ENCODE assay signal across 8 cellular contexts in genomic region chr12:121467638-121468403, GRCh38.
A peak's percentile ranks its signal among the peaks of the same experiment; 100 is the strongest.
DNase-seq lines count a peak whose midpoint lies in the region; ATAC-seq, FAIRE-seq and TF ChIP-seq lines count a peak whose summit lies in the region.

No MANE protein-coding gene starts in this region.

- peak overlapping the region; percentile 28 for H2AFZ ChIP-seq in GM12878 (ENCODE audit: control insufficient read depth, low read depth, low read length)

- peaks cover 43% of the 10 kb centered on the region for H3K79me2 ChIP-seq in GM12878 (ENCODE audit: control insufficient read depth, insufficient read depth, low read length)

- peak; percentile 20 for ATAC-seq in Right ventricle myocardium inferior
- ATAC-seq in GM12878 = peak; percentile 35
- ATAC-seq in left colon = peak; percentile 17

- peaks cover 8% of the 10 kb centered on the region; the same call in 1 of the 2 replicates for H4K20me1 ChIP-seq in GM12878 (ENCODE audit: control insufficient read depth, insufficient read depth)

- RAD21 ChIA-PET in GM12878 (lab: Charles Lee; ENCODE audit: unreplicated experiment) = interaction anchor here (1.2 kb wide), 1 partner anchor 204 kb away, joined by 6 read pairs; no protein-coding TSS in a partner anchor

- SMC1A ChIA-PET in GM12878 (lab: Charles Lee; ENCODE audit: uncharacterized antibody, unreplicated experiment) = interaction anchor here (0.8 to 1.1 kb wide), 3 partner anchors 9 to 219 kb away, joined by 3 read pairs; no protein-coding TSS in a partner anchor

- H3K9ac ChIP-seq in HUES6 (ENCODE audit: low read length) = peak overlapping the region; percentile 84
- peak overlapping the region; percentile 42; the same call in 1 of the 2 replicates for H3K9ac ChIP-seq in GM12878 (ENCODE audit: control insufficient read depth, insufficient read depth, low read length)

- WGBS in GM12878 (ENCODE audit: insufficient coverage, insufficient replicate concordance, low lambda C conversion rate, missing lambda C conversion rate) = 6% methylated on average over 48 of the region's 48 CpGs

- no peak for FAIRE-seq in GM12878 (lab: Jason Lieb, UNC)

- H3K4me2 ChIP-seq in GM12878 (ENCODE audit: control insufficient read depth, insufficient read depth) = peak overlapping the region; percentile 92

- H3K27ac ChIP-seq in HUES6 (ENCODE audit: low read depth, low read length) = peak overlapping the region; percentile 65; the same call in 1 of the 2 replicates
- peak overlapping the region; percentile 24 for H3K27ac ChIP-seq in GM12878 (ENCODE audit: control insufficient read depth, insufficient read depth)
- peak overlapping the region; percentile 55 for H3K27ac ChIP-seq in substantia nigra (ENCODE audit: low read depth, low read length, poor library complexity, severe bottlenecking)

- BruUV-seq in GM12878 (replicated peaks; lab: Mats Ljungman, UMichigan) = no TSS peak

- H3K4me3 ChIP-seq in HUES6 (ENCODE audit: low read depth, low read length) (peak overlapping the region; percentile 77), GM12878 (peak overlapping the region; percentile 62)

- in situ Hi-C loops in GM12878 (cut with MboI) = no loop called here

- DNase-seq in Right ventricle myocardium inferior (ENCODE audit: missing footprints) = no peak
- no peak for DNase-seq in cardiac septum (ENCODE audit: low spot score)
- no peak for DNase-seq in GM12878 (ENCODE audit: low read depth, low spot score)
- no peak for DNase-seq in left colon
- peak in 9 of 49 donors; percentile 33 to 64 (median 57) for DNase-seq in substantia nigra (lab: John Stamatoyannopoulos, UW)
- no peak for DNase-seq in SKM-1 (lab: John Stamatoyannopoulos, UW; ENCODE audit: unreplicated experiment)
- DNase-seq in stimulated activated CD4-positive, alpha-beta T cell treated with anti-CD3 and anti-CD28 coated beads, Interleukin-2, amount 100 ng/mL, for 24 hours = no peak

- intact Hi-C loops in Right ventricle myocardium inferior (cut with DNase I) = no loop called here
- intact Hi-C loops in cardiac septum (cut with DNase I) = no loop called here
- intact Hi-C loops in GM12878 (cut with micrococcal nuclease; ENCODE audit: unreplicated experiment) = no loop called here
- intact Hi-C loops in left colon (cut with DNase I, micrococcal nuclease) = no loop called here

- TF ChIP-seq POLR2A in GM12878 (IDR thresholded peaks at IDR 0.05; ENCODE audit: low read depth, low read length) = no peak; the same call in 1 of the 2 replicates

- peaks cover 4% of the 10 kb centered on the region; the same call in 1 of the 2 replicates for H3K27me3 ChIP-seq in HUES6 (ENCODE audit: control insufficient read depth, insufficient read depth, low read length)
- no peaks in the 10 kb centered on the region for H3K27me3 ChIP-seq in GM12878 (replicated peaks in 1 of 2; ENCODE audit: control insufficient read depth in 2 of 2, insufficient read depth in 2 of 2, low read length in 1 of 2)

- H3K36me3 ChIP-seq in HUES6 (ENCODE audit: control insufficient read depth, insufficient read depth, low read length) (no peaks in the 10 kb centered on the region), GM12878 (ENCODE audit: control insufficient read depth in 2 of 2, insufficient read depth in 2 of 2, low read length in 1 of 2) (peaks cover 3% of the 10 kb centered on the region in 2 experiments)

- no peak for TF ChIP-seq CTCF in GM12878 (IDR thresholded peaks at IDR 0.05 in 2 of 3, conservative IDR thresholded peaks at IDR 0.05 in 1 of 3; ENCODE audit: control insufficient read depth in 2 of 3, extremely low read depth in 1 of 3, insufficient read depth in 1 of 3, low read depth in 3 of 3, low read length in 3 of 3)

- no peak for TF ChIP-seq EP300 in GM12878 (IDR thresholded peaks at IDR 0.05; ENCODE audit: borderline replicate concordance in 1 of 2, control insufficient read depth in 1 of 2, low read depth in 2 of 2, low read length in 2 of 2)

- no peak for TF ChIP-seq RAD21 in GM12878 (IDR thresholded peaks at IDR 0.05; ENCODE audit: insufficient read depth, low read depth, low read length)

- H3K9me3 ChIP-seq in HUES6 (ENCODE audit: control insufficient read depth, insufficient read depth, low read depth, low read length) (no peaks in the 10 kb centered on the region), GM12878 (replicated peaks; ENCODE audit: control insufficient read depth, insufficient read depth, low read length) (no peaks in the 10 kb centered on the region)

- POLR2A ChIA-PET in GM12878 (lab: Charles Lee) = interaction anchor here (0.5 to 1.2 kb wide), 6 partner anchors 9 to 338 kb away, joined by 3 to 4 read pairs (median 3); partner anchors contain the start of gene ANAPC5

- CTCF ChIA-PET in GM12878 (lab: Yijun Ruan, JAX) = interaction anchor here (0.6 to 0.9 kb wide), 3 partner anchors 10 to 1000 kb away, joined by 3 to 5 read pairs (median 4); no protein-coding TSS in a partner anchor

- H3K4me1 ChIP-seq in HUES6 (ENCODE audit: control insufficient read depth, insufficient read depth, low read length) = peaks cover 18% of the 10 kb centered on the region
- H3K4me1 ChIP-seq in GM12878 (ENCODE audit: control insufficient read depth, insufficient read depth, low read length) = peaks cover 2% of the 10 kb centered on the region; the same call in 1 of the 2 replicates

TF ChIP-seq in GM12878, 131 proteins besides CTCF, POLR2A, EP300 and RAD21 (continues in another document):
- TF ChIP-seq SRF (IDR thresholded peaks at IDR 0.05; ENCODE audit: low read depth in 2 of 2, low read length in 2 of 2) = no peak
- 0 out of 2 replicates have a peak, but pooled peaks have one; percentile 13 for TF ChIP-seq YY1 (IDR thresholded peaks at IDR 0.05; ENCODE audit: low read depth, low read length)
- peak; percentile 64 for TF ChIP-seq DPF2 (IDR thresholded peaks at IDR 0.05)
- TF ChIP-seq BACH1 (IDR thresholded peaks at IDR 0.05; ENCODE audit: borderline replicate concordance) = peak; percentile 60
- TF ChIP-seq, protein P1, sequence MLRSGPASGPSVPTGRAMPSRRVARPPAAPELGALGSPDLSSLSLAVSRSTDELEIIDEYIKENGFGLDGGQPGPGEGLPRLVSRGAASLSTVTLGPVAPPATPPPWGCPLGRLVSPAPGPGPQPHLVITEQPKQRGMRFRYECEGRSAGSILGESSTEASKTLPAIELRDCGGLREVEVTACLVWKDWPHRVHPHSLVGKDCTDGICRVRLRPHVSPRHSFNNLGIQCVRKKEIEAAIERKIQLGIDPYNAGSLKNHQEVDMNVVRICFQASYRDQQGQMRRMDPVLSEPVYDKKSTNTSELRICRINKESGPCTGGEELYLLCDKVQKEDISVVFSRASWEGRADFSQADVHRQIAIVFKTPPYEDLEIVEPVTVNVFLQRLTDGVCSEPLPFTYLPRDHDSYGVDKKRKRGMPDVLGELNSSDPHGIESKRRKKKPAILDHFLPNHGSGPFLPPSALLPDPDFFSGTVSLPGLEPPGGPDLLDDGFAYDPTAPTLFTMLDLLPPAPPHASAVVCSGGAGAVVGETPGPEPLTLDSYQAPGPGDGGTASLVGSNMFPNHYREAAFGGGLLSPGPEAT (IDR thresholded peaks at IDR 0.05; ENCODE audit: low read depth) = no peak
- peak; percentile 70 to 90; a peak in 3 of 4 replicates for TF ChIP-seq BHLHE40 (IDR thresholded peaks at IDR 0.05; ENCODE audit: borderline replicate concordance in 1 of 2, low read depth in 2 of 2, low read length in 1 of 2)
- 0 out of 2 replicates have a peak, but pooled peaks have one; percentile 12 for TF ChIP-seq NR2F1 (conservative IDR thresholded peaks at IDR 0.05)
- peak; percentile 53 for TF ChIP-seq KLF5 (IDR thresholded peaks at IDR 0.05; ENCODE audit: partially characterized antibody)
- TF ChIP-seq IKZF1 (conservative IDR thresholded peaks at IDR 0.05) = peak; percentile 52
- TF ChIP-seq POLR2AphosphoS5 (IDR thresholded peaks at IDR 0.05; ENCODE audit: low read length) = no peak
- TF ChIP-seq, protein P2, sequence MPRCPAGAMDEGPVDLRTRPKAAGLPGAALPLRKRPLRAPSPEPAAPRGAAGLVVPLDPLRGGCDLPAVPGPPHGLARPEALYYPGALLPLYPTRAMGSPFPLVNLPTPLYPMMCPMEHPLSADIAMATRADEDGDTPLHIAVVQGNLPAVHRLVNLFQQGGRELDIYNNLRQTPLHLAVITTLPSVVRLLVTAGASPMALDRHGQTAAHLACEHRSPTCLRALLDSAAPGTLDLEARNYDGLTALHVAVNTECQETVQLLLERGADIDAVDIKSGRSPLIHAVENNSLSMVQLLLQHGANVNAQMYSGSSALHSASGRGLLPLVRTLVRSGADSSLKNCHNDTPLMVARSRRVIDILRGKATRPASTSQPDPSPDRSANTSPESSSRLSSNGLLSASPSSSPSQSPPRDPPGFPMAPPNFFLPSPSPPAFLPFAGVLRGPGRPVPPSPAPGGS (IDR thresholded peaks at IDR 0.05; ENCODE audit: borderline replicate concordance, insufficient read depth, low read depth, low read length, poor library complexity, severe bottlenecking) = peak; percentile 6
- TF ChIP-seq, protein P3, sequence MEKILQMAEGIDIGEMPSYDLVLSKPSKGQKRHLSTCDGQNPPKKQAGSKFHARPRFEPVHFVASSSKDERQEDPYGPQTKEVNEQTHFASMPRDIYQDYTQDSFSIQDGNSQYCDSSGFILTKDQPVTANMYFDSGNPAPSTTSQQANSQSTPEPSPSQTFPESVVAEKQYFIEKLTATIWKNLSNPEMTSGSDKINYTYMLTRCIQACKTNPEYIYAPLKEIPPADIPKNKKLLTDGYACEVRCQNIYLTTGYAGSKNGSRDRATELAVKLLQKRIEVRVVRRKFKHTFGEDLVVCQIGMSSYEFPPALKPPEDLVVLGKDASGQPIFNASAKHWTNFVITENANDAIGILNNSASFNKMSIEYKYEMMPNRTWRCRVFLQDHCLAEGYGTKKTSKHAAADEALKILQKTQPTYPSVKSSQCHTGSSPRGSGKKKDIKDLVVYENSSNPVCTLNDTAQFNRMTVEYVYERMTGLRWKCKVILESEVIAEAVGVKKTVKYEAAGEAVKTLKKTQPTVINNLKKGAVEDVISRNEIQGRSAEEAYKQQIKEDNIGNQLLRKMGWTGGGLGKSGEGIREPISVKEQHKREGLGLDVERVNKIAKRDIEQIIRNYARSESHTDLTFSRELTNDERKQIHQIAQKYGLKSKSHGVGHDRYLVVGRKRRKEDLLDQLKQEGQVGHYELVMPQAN (conservative IDR thresholded peaks at IDR 0.05) = peak; percentile 60; the same call in 1 of the 2 replicates
- peak; percentile 64 for TF ChIP-seq GATAD2B (conservative IDR thresholded peaks at IDR 0.05; ENCODE audit: low read depth)
- no peak for TF ChIP-seq MYB (IDR thresholded peaks at IDR 0.05; ENCODE audit: borderline replicate concordance, low read depth, low read length)
- peak; percentile 35 for TF ChIP-seq MEF2B (IDR thresholded peaks at IDR 0.05; ENCODE audit: partially characterized antibody, poor library complexity, severe bottlenecking)
- TF ChIP-seq ATF7 (IDR thresholded peaks at IDR 0.05; ENCODE audit: low read depth) = no peak
- TF ChIP-seq PAX5 (IDR thresholded peaks at IDR 0.05; ENCODE audit: borderline replicate concordance, low read depth, low read length) = peak; percentile 65; the same call in 1 of the 2 replicates
- TF ChIP-seq SIN3A (IDR thresholded peaks at IDR 0.05; ENCODE audit: low read depth, low read length) = 0 out of 2 replicates have a peak, but pooled peaks have one; percentile 5
- no peak for TF ChIP-seq FOXM1 (IDR thresholded peaks at IDR 0.05; ENCODE audit: low read depth, low read length)
